20 cellular contexts compared by ENCODE assay signal in the genomic region with DNA sequence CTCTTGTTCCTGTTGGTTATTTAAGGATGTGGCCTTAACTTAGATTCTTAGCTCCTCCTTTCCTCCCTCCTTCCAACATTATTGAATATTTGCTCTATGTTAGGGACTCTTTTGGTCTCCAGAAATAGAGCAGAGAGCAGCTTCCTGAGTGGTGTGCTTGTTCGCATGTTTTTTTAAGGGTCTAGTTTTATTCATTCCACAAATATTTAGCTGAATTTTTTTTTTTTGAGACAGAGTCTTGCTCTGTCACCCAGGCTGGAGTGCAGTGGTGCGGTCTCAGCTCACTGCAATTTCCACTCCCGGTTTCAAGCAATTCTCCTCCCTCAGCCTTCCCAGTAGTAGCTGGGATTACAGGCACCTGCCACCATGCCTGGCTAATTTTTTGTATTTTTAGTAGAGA.
DNase-seq lines count a peak whose midpoint lies in the region; ATAC-seq and TF ChIP-seq lines count a peak whose summit lies in the region.
"Had no signal": no experiment of that assay in that cellular context is flagged by ENCODE, and none has a peak within 500 bp of the region (broad histone marks: within the 10 kb centered on the region; RNA-seq: fewer than 3 reads in every experiment).

No MANE protein-coding gene starts in this region.

- H3K4me1 Mint-ChIP-seq in naive B cell, result peaks cover 52 to 69% (median 62%) of the 10 kb centered on the region in 3 donors
- peaks cover 77% of the 10 kb centered on the region for H3K4me1 Mint-ChIP-seq in activated CD8-positive, alpha-beta T cell treated with anti-CD3 and anti-CD28 coated beads for 36 hours (ENCODE audit: low read depth)

- H3K79me2 ChIP-seq in GM23248 (ENCODE audit: insufficient read depth), result peaks cover 99% of the 10 kb centered on the region

- no peaks in the 10 kb centered on the region for H3K27me3 Mint-ChIP-seq in naive B cell
- no peaks in the 10 kb centered on the region for H3K27me3 Mint-ChIP-seq in activated CD8-positive, alpha-beta T cell treated with anti-CD3 and anti-CD28 coated beads for 36 hours
- H3K27me3 Mint-ChIP-seq: activated naive CD4-positive, alpha-beta T cell treated with anti-CD3 and anti-CD28 coated beads, Interleukin-2, amount 50 U/mL, for 24 hours; central memory CD8-positive, alpha-beta T cell; natural killer cell treated with Interleukin-12 subunit alpha and Interleukin-12 subunit beta and Interleukin-15 and Interleukin-18, amount 100 ng/mL, for 72 hours had no signal

- ATAC-seq in naive B cell (ENCODE audit: low read depth in 2 of 2) (no peak), HG03521 (IDR thresholded peaks at IDR 0.05; ENCODE audit: unreplicated experiment) (no peak)
- ATAC-seq in activated CD8-positive, alpha-beta T cell treated with anti-CD3 and anti-CD28 coated beads for 36 hours, result no peak
- ATAC-seq: natural killer cell treated with Interleukin-12 subunit alpha and Interleukin-12 subunit beta and Interleukin-15 and Interleukin-18, amount 100 ng/mL, for 72 hours; PC-3 had no signal

- DNase-seq in ACHN (peak; percentile 53), GM23248 (peak; percentile 34), brain microvascular endothelial cell (no peak), naive B cell (no peak), NCI-H510A (lab: John Stamatoyannopoulos, UW) (no peak)
- DNase-seq in stimulated activated naive CD4-positive, alpha-beta T cell (lab: John Stamatoyannopoulos, UW), result no peak
- no peak for DNase-seq in activated CD8-positive, alpha-beta T cell treated with anti-CD3 and anti-CD28 coated beads for 36 hours
- DNase-seq: activated CD4-positive, alpha-beta T cell treated with anti-CD3 and anti-CD28 coated beads for 4 hours; activated CD8-positive, alpha-beta memory T cell treated with anti-CD3 and anti-CD28 coated beads, Interleukin-2, amount 50 U/mL, for 4 hours; foreskin melanocyte; H7; MV-4-11; NCI-H526 treated with DMSO at 0.1 percent for 48 hours; PC-3; stimulated activated CD4-positive, alpha-beta T cell treated with anti-CD3 and anti-CD28 coated beads, Interleukin-15, amount 100 ng/mL, for 24 hours had no signal

- no peaks in the 10 kb centered on the region for H3K9me2 ChIP-seq in GM23248 (ENCODE audit: insufficient read depth)

- H3K36me3 Mint-ChIP-seq in naive B cell, result no peaks in the 10 kb centered on the region
- H3K36me3 Mint-ChIP-seq in activated CD8-positive, alpha-beta T cell treated with anti-CD3 and anti-CD28 coated beads for 36 hours (ENCODE audit: low read depth), result peaks cover under 1% of the 10 kb centered on the region
- H3K36me3 Mint-ChIP-seq: natural killer cell treated with Interleukin-12 subunit alpha and Interleukin-12 subunit beta and Interleukin-15 and Interleukin-18, amount 100 ng/mL, for 72 hours had no signal

- peak overlapping the region; percentile 63 for H3K27ac ChIP-seq in GM23248
- peak overlapping the region; percentile 71 for H3K27ac ChIP-seq in brain microvascular endothelial cell

- H3K9ac ChIP-seq in GM23248, result peak overlapping the region; percentile 31; the same call in 1 of the 2 replicates

- in situ Hi-C loops in ACHN (cut with HindIII; ENCODE audit: low pct_ligation_motif_present, low pct_unique_long_range_greater_than_20kb, low sequenced_read_pairs) (no loop called here), GM23248 (cut with MboI) (no loop called here), brain microvascular endothelial cell (cut with HindIII; ENCODE audit: low pct_ligation_motif_present, low sequenced_read_pairs) (no loop called here)

- H3K27me3 ChIP-seq in GM23248 (replicated peaks; ENCODE audit: insufficient read depth), result no peaks in the 10 kb centered on the region
- H3K27me3 ChIP-seq in brain microvascular endothelial cell (replicated peaks), result no peaks in the 10 kb centered on the region

- no peaks in the 10 kb centered on the region for H3K9me3 ChIP-seq in GM23248 (ENCODE audit: low read depth)

- CTCF ChIA-PET in activated CD8-positive, alpha-beta T cell treated with anti-CD3 and anti-CD28 coated beads for 36 hours (lab: Charles Lee), result interaction anchor here (1.0 to 1.2 kb wide), 2 partner anchors 9 to 170 kb away, joined by 3 read pairs; no protein-coding TSS in a partner anchor

- POLR2A ChIA-PET in activated CD8-positive, alpha-beta T cell treated with anti-CD3 and anti-CD28 coated beads for 36 hours (lab: Charles Lee), result no interaction called here

- peak overlapping the region in 5 of 8 donors; percentile 2 to 71 (median 32) for H3K4me3 Mint-ChIP-seq in naive B cell
- H3K4me3 Mint-ChIP-seq in activated CD8-positive, alpha-beta T cell treated with anti-CD3 and anti-CD28 coated beads for 36 hours, result no peak overlapping the region
- H3K4me3 Mint-ChIP-seq: activated naive CD4-positive, alpha-beta T cell treated with anti-CD3 and anti-CD28 coated beads, Interleukin-2, amount 50 U/mL, for 24 hours; central memory CD8-positive, alpha-beta T cell; natural killer cell treated with Interleukin-12 subunit alpha and Interleukin-12 subunit beta and Interleukin-15 and Interleukin-18, amount 100 ng/mL, for 72 hours had no signal

- no peak for TF ChIP-seq CTCF in brain microvascular endothelial cell (IDR thresholded peaks at IDR 0.05; ENCODE audit: low read depth, low read length, missing control alignments)
- no peak for TF ChIP-seq CTCF in activated CD8-positive, alpha-beta T cell treated with anti-CD3 and anti-CD28 coated beads for 36 hours (IDR thresholded peaks at IDR 0.05)

- H2AFZ ChIP-seq in GM23248, result no peak overlapping the region

- H3K4me1 ChIP-seq in GM23248 (ENCODE audit: insufficient read depth), result peaks cover 69% of the 10 kb centered on the region

- H3K36me3 ChIP-seq in GM23248 (ENCODE audit: low read depth) (no peaks in the 10 kb centered on the region), brain microvascular endothelial cell (replicated peaks) (no peaks in the 10 kb centered on the region)

- peaks cover 49% of the 10 kb centered on the region for H3F3A ChIP-seq in GM23248 (ENCODE audit: insufficient read depth)

- peak overlapping the region; percentile 34 for H3K4me2 ChIP-seq in GM23248 (ENCODE audit: unreplicated experiment)

- H3K4me3 ChIP-seq in GM23248, result no peak overlapping the region
- no peak overlapping the region for H3K4me3 ChIP-seq in brain microvascular endothelial cell (ENCODE audit: low read depth, low read length)
- H3K4me3 ChIP-seq: lung had no signal

- peaks cover 43% of the 10 kb centered on the region; the same call in 1 of the 2 replicates for H4K20me1 ChIP-seq in GM23248 (ENCODE audit: insufficient read depth)

- H3K27ac Mint-ChIP-seq in naive B cell, result peak overlapping the region in 4 of 6 donors; percentile 7 to 83 (median 44)
- no peak overlapping the region for H3K27ac Mint-ChIP-seq in activated CD8-positive, alpha-beta T cell treated with anti-CD3 and anti-CD28 coated beads for 36 hours
- H3K27ac Mint-ChIP-seq: activated naive CD4-positive, alpha-beta T cell treated with anti-CD3 and anti-CD28 coated beads, Interleukin-2, amount 50 U/mL, for 24 hours had no signal

- no peaks in the 10 kb centered on the region for H3K9me3 Mint-ChIP-seq in naive B cell
- no peaks in the 10 kb centered on the region for H3K9me3 Mint-ChIP-seq in activated CD8-positive, alpha-beta T cell treated with anti-CD3 and anti-CD28 coated beads for 36 hours
- H3K9me3 Mint-ChIP-seq: central memory CD8-positive, alpha-beta T cell; natural killer cell treated with Interleukin-12 subunit alpha and Interleukin-12 subunit beta and Interleukin-15 and Interleukin-18, amount 100 ng/mL, for 72 hours had no signal

- intact Hi-C loops in activated CD8-positive, alpha-beta T cell treated with anti-CD3 and anti-CD28 coated beads for 36 hours (cut with micrococcal nuclease), result loop anchor here (10.0 kb wide), 1 partner anchor 194 kb away; no protein-coding TSS in a partner anchor

- WGBS in GM23248 (ENCODE audit: low coverage in 1 of 2, low lambda C conversion rate in 2 of 2, missing lambda C conversion rate in 2 of 2), 2 experiments, result 10 to 11% methylated on average over 3 of the region's 3 CpGs

Comparison
In these comparisons a context has a peak if more than half of its experiments do, and no peak if none do; other contexts are left out.
1. DNase-seq: peak in ACHN (single experiment) and GM23248 (single experiment); none in brain microvascular endothelial cell (single experiment), naive B cell (single experiment), stimulated activated naive CD4-positive, alpha-beta T cell (0 of 6), activated CD8-positive, alpha-beta T cell treated with anti-CD3 and anti-CD28 coated beads for 36 hours (single experiment) and NCI-H510A (single experiment).